In the genomic region with DNA sequence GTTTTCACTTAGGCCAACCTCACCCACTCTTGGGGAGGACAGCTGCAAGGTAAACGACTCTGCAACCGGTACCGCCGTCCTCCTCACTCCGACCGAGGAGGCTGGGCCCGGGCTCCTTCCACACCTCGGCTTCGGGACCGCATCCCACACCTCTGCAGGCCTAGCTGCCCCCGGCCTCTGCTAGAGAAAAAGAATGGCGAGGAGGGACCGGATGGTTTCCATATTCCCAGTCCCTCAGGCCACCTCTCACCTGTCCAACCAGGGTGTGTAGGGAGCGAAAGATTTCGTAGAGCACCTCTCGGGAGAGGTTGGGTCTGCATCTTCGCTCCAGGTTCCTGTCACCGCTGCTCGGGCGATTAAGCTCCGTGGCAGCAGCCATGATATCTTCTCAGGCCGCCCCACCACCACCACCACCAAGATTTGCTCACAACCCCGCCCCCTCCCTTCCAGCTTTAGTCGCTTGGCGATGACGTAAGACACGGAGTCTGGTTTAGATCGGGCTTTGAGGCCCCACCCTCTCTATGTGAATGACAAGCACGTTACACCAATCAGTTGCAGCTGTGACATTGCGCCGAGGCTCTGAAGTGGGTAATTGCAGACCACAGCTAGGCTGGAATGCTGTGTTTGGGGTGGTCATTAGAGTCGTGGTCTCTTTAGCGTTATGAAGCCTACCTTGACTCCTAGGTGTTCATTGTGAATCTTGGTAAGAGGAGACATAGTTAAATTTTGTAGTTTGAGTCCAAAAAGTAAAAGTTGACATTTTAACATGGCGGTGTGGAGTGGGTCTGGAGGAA, we compare ENCODE assay signal across 8 cellular contexts. TPM values are rescaled to one million over a fixed set of nuclear protein-coding genes. Genes with fewer than 3 reads are reported as not detected.
DNase-seq lines count a peak whose midpoint lies in the region; ATAC-seq and TF ChIP-seq lines count a peak whose summit lies in the region.

TSS of gene MBIP (minus strand) at position 428 of the 794 bp plus-strand sequence. CDS start at position 379, 49 bp downstream.

- H3K36me3 ChIP-seq in ascending aorta (no peaks in the 10 kb centered on the region), rectal smooth muscle tissue (ENCODE audit: control insufficient read depth, insufficient read depth, low read length) (no peaks in the 10 kb centered on the region), aorta (ENCODE audit: control insufficient read depth in 1 of 2, insufficient read depth in 2 of 2, low read length in 1 of 2) (no peaks in the 10 kb centered on the region)

- H3K27me3 ChIP-seq in ascending aorta (no peaks in the 10 kb centered on the region), rectal smooth muscle tissue (ENCODE audit: control insufficient read depth, insufficient read depth, low read length) (no peaks in the 10 kb centered on the region), aorta (ENCODE audit: control insufficient read depth in 1 of 2, insufficient read depth in 2 of 2, low read length in 1 of 2) (peaks cover 0 to 1% of the 10 kb centered on the region in 2 donors)

- WGBS in aorta, 2 donors, result 2% methylated on average over 33 to 34 of the region's 34 CpGs

- H3K36me3 Mint-ChIP-seq in T-helper 2 cell treated with Interferon-gamma antibody and Interleukin-4, amounts not matched to agents 5 μg/mL and 100 μg/mL, for 36 hours (ENCODE audit: low read depth), result peaks cover 4% of the 10 kb centered on the region

- H3K9me3 Mint-ChIP-seq in T-helper 2 cell treated with Interferon-gamma antibody and Interleukin-4, amounts not matched to agents 5 μg/mL and 100 μg/mL, for 36 hours, result peaks cover 4% of the 10 kb centered on the region

- peak within 1 kb of the TSS; percentile 94 for H3K9ac ChIP-seq in rectal smooth muscle tissue (ENCODE audit: low read length)

- peaks cover 29% of the 10 kb centered on the region for H3K4me1 Mint-ChIP-seq in T-helper 2 cell treated with Interferon-gamma antibody and Interleukin-4, amounts not matched to agents 5 μg/mL and 100 μg/mL, for 36 hours (ENCODE audit: low read depth)

- H3K27ac ChIP-seq in ascending aorta (peak within 1 kb of the TSS; percentile 62 to 82), rectal smooth muscle tissue (ENCODE audit: low read depth, low read length) (peak within 1 kb of the TSS; percentile 86), aorta (ENCODE audit: low read depth in 1 of 2, low read length in 2 of 2) (peak within 1 kb of the TSS in 1 of 2 donors; percentile 70)

- H3K9me3 ChIP-seq in ascending aorta (no peaks in the 10 kb centered on the region), aorta (ENCODE audit: control insufficient read depth, low read length) (no peaks in the 10 kb centered on the region)

- peak; percentile 99 for ATAC-seq in GM18498 (IDR thresholded peaks at IDR 0.05; ENCODE audit: unreplicated experiment)
- ATAC-seq in HG02970 (IDR thresholded peaks at IDR 0.05; ENCODE audit: low FRiP score, unreplicated experiment), result peak; percentile 96
- peak; percentile 99 for ATAC-seq in aorta (ENCODE audit: low FRiP score)

- intact Hi-C loops in ascending aorta (cut with DNase I), result loop anchor here (2.0 to 5.0 kb wide), 3 partner anchors 62 to 494 kb away; partner anchors contain the start of genes BRMS1L and PAX9
- intact Hi-C loops in aorta (cut with DNase I), result loop anchor here in 1 of 2 donors (5.0 kb wide), 1 partner anchor 67 kb away; no protein-coding TSS in a partner anchor

- peaks cover 0 to 7% of the 10 kb centered on the region in 2 donors for H3K4me1 ChIP-seq in ascending aorta
- no peaks in the 10 kb centered on the region for H3K4me1 ChIP-seq in rectal smooth muscle tissue (ENCODE audit: control insufficient read depth, insufficient read depth, low read length)
- no peaks in the 10 kb centered on the region for H3K4me1 ChIP-seq in aorta (ENCODE audit: control insufficient read depth in 1 of 2, insufficient read depth in 2 of 2, low read length in 2 of 2)

- H3K4me3 Mint-ChIP-seq in T-helper 2 cell treated with Interferon-gamma antibody and Interleukin-4, amounts not matched to agents 5 μg/mL and 100 μg/mL, for 36 hours, result peak within 1 kb of the TSS; percentile 95

- peak within 1 kb of the TSS; percentile 95 for H3K27ac Mint-ChIP-seq in T-helper 2 cell treated with Interferon-gamma antibody and Interleukin-4, amounts not matched to agents 5 μg/mL and 100 μg/mL, for 36 hours

- peak; percentile 92 to 94 for DNase-seq in NCI-H1930 (lab: John Stamatoyannopoulos, UW)
- DNase-seq in T-helper 2 cell treated with Interferon-gamma antibody and Interleukin-4, amounts not matched to agents 5 μg/mL and 100 μg/mL, for 36 hours (ENCODE audit: low spot score), result peak; percentile 84
- DNase-seq in ascending aorta (ENCODE audit: low spot score in 2 of 2), result peak; percentile 78 to 95
- DNase-seq in hepatic stellate cell (ENCODE audit: low spot score), result peak; percentile 91
- peak; percentile 93 for DNase-seq in aorta

- TF ChIP-seq CTCF in ascending aorta (IDR thresholded peaks at IDR 0.05), result no peak

- peak within 1 kb of the TSS; percentile 68 to 93 for H3K4me3 ChIP-seq in ascending aorta
- peak within 1 kb of the TSS; percentile 99 for H3K4me3 ChIP-seq in rectal smooth muscle tissue (ENCODE audit: low read length)
- H3K4me3 ChIP-seq in aorta (ENCODE audit: low read length in 2 of 2), result peak within 1 kb of the TSS; percentile 65 to 87

- peaks cover 11% of the 10 kb centered on the region for H3K27me3 Mint-ChIP-seq in T-helper 2 cell treated with Interferon-gamma antibody and Interleukin-4, amounts not matched to agents 5 μg/mL and 100 μg/mL, for 36 hours (ENCODE audit: low read depth)

RNA-seq across cellular contexts. Expression of gene MBIP, which starts in this region (rescaled TPM):
- total RNA-seq in ascending aorta (2.2 TPM), aorta (10 to 100 TPM; 23.4 to 24.6 TPM)
- polyA plus RNA-seq in aorta, result 10 to 100 TPM; 18.9 to 19.0 TPM
